Comparison of ENCODE assay signal across 26 cellular contexts in the genomic region with DNA sequence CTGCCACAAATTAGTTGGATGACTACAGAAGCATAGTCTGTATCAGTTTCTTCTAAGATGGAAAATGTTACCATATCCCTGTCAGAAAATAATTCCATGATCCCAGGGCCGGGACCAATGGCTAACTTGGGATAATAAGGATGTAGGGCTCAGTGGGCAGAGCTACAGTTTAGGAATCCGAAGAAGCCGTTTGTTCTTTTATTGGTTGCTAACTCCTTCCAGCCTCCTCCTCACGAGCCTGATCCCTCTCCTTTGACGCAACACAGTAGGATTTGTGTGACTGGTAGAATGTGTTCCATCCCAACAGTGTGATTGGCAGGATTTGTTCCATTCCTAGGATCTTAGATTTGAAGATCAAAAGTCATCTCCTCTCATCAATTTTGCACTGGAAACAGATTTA.
"Had no signal": no experiment of that assay in that cellular context is flagged by ENCODE, and none has a peak within 500 bp of the region (broad histone marks: within the 10 kb centered on the region; RNA-seq: fewer than 3 reads in every experiment).

No MANE protein-coding gene starts in this region.

- H3K4me3 ChIP-seq: stomach, suprapubic skin, testis, thoracic aorta, thyroid gland, tibial artery, tibial nerve, transverse colon, upper lobe of left lung, upper lobe of right lung, uterus, vagina had no signal

- H3K9me3 ChIP-seq: suprapubic skin, testis, thoracic aorta, thyroid gland, tibial artery, upper lobe of right lung, uterus, vagina had no signal

- DNase-seq: stimulated activated CD4-positive, alpha-beta T cell treated with anti-CD3 and anti-CD28 coated beads, Interleukin-2, amount 100 ng/mL, for 24 hours; stimulated activated CD4-positive, alpha-beta T cell treated with anti-CD3 and anti-CD28 coated beads, Interleukin-2, amount 100 ng/mL, for 48 hours; stimulated activated CD4-positive, alpha-beta T cell treated with anti-CD3 and anti-CD28 coated beads, Interleukin-4, amount 100 ng/mL, for 1 hour; stimulated activated CD4-positive, alpha-beta T cell treated with anti-CD3 and anti-CD28 coated beads, Interleukin-4, amount 100 ng/mL, for 24 hours; stimulated activated CD4-positive, alpha-beta T cell treated with anti-CD3 and anti-CD28 coated beads, Interleukin-4, amount 100 ng/mL, for 4 hours; stimulated activated CD8-positive, alpha-beta memory T cell treated with anti-CD3 and anti-CD28 coated beads, Interleukin-4, amount 100 ng/mL, for 48 hours; stimulated activated naive B cell treated with anti-CD40 and anti-IgM and Interleukin-4, amounts not matched to agents 10 μg/mL and 1 μg/mL and 100 μg/mL, for 72 hours; stimulated activated naive CD4-positive, alpha-beta T cell; stimulated activated naive CD4-positive, alpha-beta T cell treated with Interleukin-2 at 50 U/mL for 16 hours; stimulated activated naive CD8-positive, alpha-beta T cell treated with anti-CD3 and anti-CD28 coated beads, Interleukin-15, amount 100 ng/mL, for 72 hours; stomach; substantia nigra; testis; thyroid gland; tibial artery; transverse colon; upper lobe of left lung; upper lobe of right lung; uterus had no signal

- H3K9me3 Mint-ChIP-seq: stimulated activated effector memory CD8-positive, alpha-beta T cell treated with anti-CD3 and anti-CD28 coated beads, Interleukin-12 subunit alpha, Interleukin-12 subunit beta, amount 100 ng/mL, for 72 hours; type B pancreatic cell had no signal

- H3K36me3 Mint-ChIP-seq: stimulated activated effector memory CD8-positive, alpha-beta T cell treated with anti-CD3 and anti-CD28 coated beads, Interleukin-12 subunit alpha, Interleukin-12 subunit beta, amount 100 ng/mL, for 72 hours; stimulated activated memory B cell treated with anti-CD40 and anti-IgM and Interleukin-4, amounts not matched to agents 10 μg/mL and 1 μg/mL and 100 μg/mL, for 72 hours; stimulated activated naive B cell treated with anti-CD40 and anti-IgM and Interleukin-4, amounts not matched to agents 10 μg/mL and 1 μg/mL and 100 μg/mL, for 72 hours; type B pancreatic cell had no signal

- H3K27me3 Mint-ChIP-seq: stimulated activated memory B cell treated with anti-CD40 and anti-IgM and Interleukin-4, amounts not matched to agents 10 μg/mL and 1 μg/mL and 100 μg/mL, for 72 hours; stimulated activated naive B cell treated with anti-CD40 and anti-IgM and Interleukin-4, amounts not matched to agents 10 μg/mL and 1 μg/mL and 100 μg/mL, for 72 hours; type B pancreatic cell had no signal

- H3K27me3 ChIP-seq: stomach, suprapubic skin, testis, thyroid gland, tibial artery, tibial nerve, transverse colon, upper lobe of left lung, upper lobe of right lung, uterus, vagina had no signal

- H3K4me1 Mint-ChIP-seq: stimulated activated effector memory CD8-positive, alpha-beta T cell treated with anti-CD3 and anti-CD28 coated beads, Interleukin-12 subunit alpha, Interleukin-12 subunit beta, amount 100 ng/mL, for 72 hours; stimulated activated memory B cell treated with anti-CD40 and anti-IgM and Interleukin-4, amounts not matched to agents 10 μg/mL and 1 μg/mL and 100 μg/mL, for 72 hours; stimulated activated naive B cell treated with anti-CD40 and anti-IgM and Interleukin-4, amounts not matched to agents 10 μg/mL and 1 μg/mL and 100 μg/mL, for 72 hours; stimulated activated naive CD8-positive, alpha-beta T cell treated with anti-CD3 and anti-CD28 coated beads, Interleukin-15, amount 100 ng/mL, for 72 hours had no signal

- ATAC-seq: stimulated activated effector memory CD8-positive, alpha-beta T cell treated with anti-CD3 and anti-CD28 coated beads, Interleukin-12 subunit alpha, Interleukin-12 subunit beta, amount 100 ng/mL, for 72 hours; stimulated activated memory B cell treated with anti-CD40 and anti-IgM and Interleukin-4, amounts not matched to agents 10 μg/mL and 1 μg/mL and 100 μg/mL, for 72 hours; stimulated activated naive B cell treated with anti-CD40 and anti-IgM and Interleukin-4, amounts not matched to agents 10 μg/mL and 1 μg/mL and 100 μg/mL, for 72 hours; stimulated activated naive CD8-positive, alpha-beta T cell treated with anti-CD3 and anti-CD28 coated beads, Interleukin-15, amount 100 ng/mL, for 72 hours; upper lobe of right lung had no signal

- H3K27ac Mint-ChIP-seq: stimulated activated effector memory CD8-positive, alpha-beta T cell treated with anti-CD3 and anti-CD28 coated beads, Interleukin-12 subunit alpha, Interleukin-12 subunit beta, amount 100 ng/mL, for 72 hours; stimulated activated memory B cell treated with anti-CD40 and anti-IgM and Interleukin-4, amounts not matched to agents 10 μg/mL and 1 μg/mL and 100 μg/mL, for 72 hours; stimulated activated naive B cell treated with anti-CD40 and anti-IgM and Interleukin-4, amounts not matched to agents 10 μg/mL and 1 μg/mL and 100 μg/mL, for 72 hours; stimulated activated naive CD8-positive, alpha-beta T cell treated with anti-CD3 and anti-CD28 coated beads, Interleukin-15, amount 100 ng/mL, for 72 hours; type B pancreatic cell had no signal

- H3K36me3 ChIP-seq: stomach, suprapubic skin, thoracic aorta, thyroid gland, tibial artery, tibial nerve, transverse colon, upper lobe of left lung, upper lobe of right lung, uterus, vagina had no signal

- H3K4me1 ChIP-seq: stomach, suprapubic skin, testis, thyroid gland, tibial artery, transverse colon, upper lobe of left lung, upper lobe of right lung, uterus had no signal

- H3K4me3 Mint-ChIP-seq: stimulated activated effector memory CD8-positive, alpha-beta T cell treated with anti-CD3 and anti-CD28 coated beads, Interleukin-12 subunit alpha, Interleukin-12 subunit beta, amount 100 ng/mL, for 72 hours; stimulated activated memory B cell treated with anti-CD40 and anti-IgM and Interleukin-4, amounts not matched to agents 10 μg/mL and 1 μg/mL and 100 μg/mL, for 72 hours; stimulated activated naive B cell treated with anti-CD40 and anti-IgM and Interleukin-4, amounts not matched to agents 10 μg/mL and 1 μg/mL and 100 μg/mL, for 72 hours; stimulated activated naive CD8-positive, alpha-beta T cell treated with anti-CD3 and anti-CD28 coated beads, Interleukin-15, amount 100 ng/mL, for 72 hours; type B pancreatic cell had no signal

- H3K27ac ChIP-seq: stomach, suprapubic skin, testis, thoracic aorta, thyroid gland, tibial artery, tibial nerve, transverse colon, upper lobe of left lung, upper lobe of right lung, uterus, vagina had no signal
